Comparison of ENCODE assay signal across 8 cellular contexts in genomic region chr1:150293433-150294253, GRCh38. TPM values are rescaled to one million over a fixed set of nuclear protein-coding genes. Genes with fewer than 3 reads are reported as not detected.
A peak's percentile ranks its signal among the peaks of the same experiment; 100 is the strongest.
DNase-seq lines count a peak whose midpoint lies in the region; ATAC-seq, FAIRE-seq and TF ChIP-seq lines count a peak whose summit lies in the region.

TSS of gene MRPS21 (plus strand) at chr1:150293861. CDS start at chr1:150294367, 506 bp downstream.

- peak within 1 kb of the TSS; percentile 81 to 86 (median 85) for H3K4me3 ChIP-seq in HepG2 (replicated peaks in 1 of 3; ENCODE audit: insufficient read depth in 1 of 3, low read depth in 2 of 3, low read length in 3 of 3)

- H4K20me1 ChIP-seq in HepG2 (ENCODE audit: insufficient read depth, low read length): no peaks in the 10 kb centered on the region

- TF ChIP-seq RAD21 in HepG2 (CRISPR knock-in tag; IDR thresholded peaks at IDR 0.05): no peak

- ATAC-seq in GM19438 (IDR thresholded peaks at IDR 0.05; ENCODE audit: low read depth, unreplicated experiment): peak; percentile 91
- peak; percentile 88 for ATAC-seq in HG03575 (IDR thresholded peaks at IDR 0.05; ENCODE audit: extremely low read depth, insufficient number of reproducible peaks, low FRiP score, unreplicated experiment)
- ATAC-seq in HepG2: peak; percentile 99

- peaks cover 38% of the 10 kb centered on the region for H3K4me1 ChIP-seq in HepG2 (ENCODE audit: insufficient read depth, low read length)

- H2AFZ ChIP-seq in HepG2 (ENCODE audit: low read length): peak within 1 kb of the TSS; percentile 72

- TF ChIP-seq EP300 in HepG2 (IDR thresholded peaks at IDR 0.05; ENCODE audit: low read depth in 2 of 2, low read length in 2 of 2) (peak in 1 of 2 experiments; percentile 57; a peak in 2 of 4 replicates), HepG2 (CRISPR knock-in tag; IDR thresholded peaks at IDR 0.05; ENCODE audit: borderline replicate concordance) (peak; percentile 11; the same call in 1 of the 2 replicates)

- no peaks in the 10 kb centered on the region for H3K9me3 ChIP-seq in HepG2 (ENCODE audit: low read length)

- H3K9me3 Mint-ChIP-seq in CD14-positive monocyte: no peaks in the 10 kb centered on the region

- CTCF ChIA-PET in HepG2 (lab: Yijun Ruan, JAX; ENCODE audit: low intra/inter-chr PET ratio, low total read pairs): no interaction called here

- TF ChIP-seq CTCF in CD14-positive monocyte (IDR thresholded peaks at IDR 0.05): no peak
- no peak; the same call in 1 of the 2 replicates for TF ChIP-seq CTCF in HepG2 (CRISPR knock-in tag; IDR thresholded peaks at IDR 0.05)

- DNase-seq in CD14-positive monocyte (ENCODE audit: low spot score) (peak; percentile 88), NCI-H82 (lab: John Stamatoyannopoulos, UW) (peak; percentile 98), dermis blood vessel endothelial cell (peak; percentile 97), HepG2 (ENCODE audit: low spot score) (peak; percentile 94)
- peak; percentile 78 to 79 for DNase-seq in activated CD4-positive, alpha-beta T cell treated with anti-CD3 and anti-CD28 coated beads, Interleukin-2, amount 50 U/mL, for 4 hours
- peak; percentile 82 for DNase-seq in stimulated activated CD4-positive, alpha-beta T cell treated with anti-CD3 and anti-CD28 coated beads, Interleukin-4, amount 100 ng/mL, for 1 hour

- intact Hi-C loops in CD14-positive monocyte (cut with micrococcal nuclease) (no loop called here), HepG2 (cut with micrococcal nuclease; ENCODE audit: unreplicated experiment) (loop anchor here (1.0 kb wide), 1 partner anchor 36 kb away; the partner anchor contains the start of gene CA14)

- H3K27ac ChIP-seq in HepG2 (ENCODE audit: extremely low read length, insufficient read depth, low read length): peak within 1 kb of the TSS; percentile 90

- H3K36me3 Mint-ChIP-seq in CD14-positive monocyte: peaks cover 23 to 34% of the 10 kb centered on the region in 2 donors

- H3K4me3 Mint-ChIP-seq in CD14-positive monocyte: peak within 1 kb of the TSS; percentile 92 to 94

- in situ Hi-C loops in HepG2 (cut with HindIII; ENCODE audit: extremely low pct_ligation_motif_present, low pct_unique_long_range_greater_than_20kb): no loop called here

- peaks cover 1 to 17% of the 10 kb centered on the region in 2 experiments; a peak in 3 of 5 replicates for H3K36me3 ChIP-seq in HepG2 (replicated peaks in 1 of 2; ENCODE audit: control insufficient read depth in 1 of 2, insufficient read depth in 2 of 2, low read length in 2 of 2)

- H3K27me3 ChIP-seq in HepG2 (ENCODE audit: control insufficient read depth in 1 of 2, insufficient read depth in 2 of 2, low read length in 2 of 2): no peaks in the 10 kb centered on the region; a peak in 1 of 5 replicates

- H3K27me3 Mint-ChIP-seq in CD14-positive monocyte (ENCODE audit: low read depth in 3 of 3): peaks cover 1 to 4% (median 3%) of the 10 kb centered on the region in 3 donors

- TSS peak; percentile 95 for BruUV-seq in HepG2 (replicated peaks; lab: Mats Ljungman, UMichigan)

- POLR2A ChIA-PET in HepG2 (lab: Yijun Ruan, JAX): no interaction called here

- peak; percentile 83 for FAIRE-seq in HepG2 (lab: Jason Lieb, UNC)

- peak within 1 kb of the TSS; percentile 65 for H3K4me2 ChIP-seq in HepG2 (ENCODE audit: low read depth, low read length)

- peaks cover 17% of the 10 kb centered on the region for H3K4me1 Mint-ChIP-seq in CD14-positive monocyte

- H3K9ac ChIP-seq in HepG2 (ENCODE audit: insufficient read depth, low read depth, low read length): peak within 1 kb of the TSS; percentile 85

- peaks cover 16% of the 10 kb centered on the region for H3K79me2 ChIP-seq in HepG2 (ENCODE audit: insufficient read depth, low read length)

- peak within 1 kb of the TSS; percentile 95 to 99 (median 96) for H3K27ac Mint-ChIP-seq in CD14-positive monocyte

- peak; percentile 95 to 96 for TF ChIP-seq POLR2A in HepG2 (IDR thresholded peaks at IDR 0.05; ENCODE audit: insufficient read depth in 1 of 2, low read depth in 2 of 2, low read length in 2 of 2)

- 2% methylated on average over 35 of the region's 43 CpGs for WGBS in HepG2 (ENCODE audit: low lambda C conversion rate)

TF ChIP-seq in HepG2, 621 proteins besides CTCF, POLR2A, EP300 and RAD21 (continues in another document):
- TF ChIP-seq TCF7L2 (IDR thresholded peaks at IDR 0.05; ENCODE audit: low read depth, low read length) (no peak), NR2F6 (IDR thresholded peaks at IDR 0.05) (no peak), NR2F6 (CRISPR knock-in tag; IDR thresholded peaks at IDR 0.05) (peak; percentile 55; the same call in 1 of the 2 replicates), ZNF317 (CRISPR knock-in tag; IDR thresholded peaks at IDR 0.05) (0 out of 2 replicates have a peak, but pooled peaks have one; percentile 45), RERE (CRISPR knock-in tag; IDR thresholded peaks at IDR 0.05; ENCODE audit: low read depth) (0 out of 2 replicates have a peak, but pooled peaks have one; percentile 25)

RNA-seq across cellular contexts. Expression of gene MRPS21, which starts in this region (rescaled TPM):
- polyA plus RNA-seq in CD14-positive monocyte (10 to 100 TPM; 49.6 to 53.0 TPM), HepG2 (2011; rRNA removed) (51.6 and 59.4 TPM in 2 replicates)
- total RNA-seq in dermis blood vessel endothelial cell (35.4 and 43.4 TPM in 2 replicates), HepG2 (2016; rRNA removed; fragmentation: Illumina TruSeq; extraction: Trizol) (64.2 and 77.5 TPM in 2 replicates)
- 40.5 and 42.6 TPM in 2 replicates for total RNA-seq in HepG2 (2016; cell fraction: cytosol; rRNA removed; fragmentation: Illumina TruSeq; extraction: Trizol; ENCODE audit: low read depth)
- 62.6 and 85.6 TPM in 2 replicates for total RNA-seq in HepG2 (2016; cell fraction: insoluble cytoplasmic fraction; rRNA removed; fragmentation: Illumina TruSeq; extraction: Trizol)
- total RNA-seq in HepG2 (2016; cell fraction: membrane; rRNA removed; fragmentation: Illumina TruSeq; extraction: Trizol): 30.6 and 38.4 TPM in 2 replicates
- total RNA-seq in HepG2 (2016; cell fraction: nucleus; rRNA removed; fragmentation: Illumina TruSeq; extraction: Trizol): 36.8 and 44.4 TPM in 2 replicates
- polyA plus RNA-seq in HepG2 (2011; cell fraction: cytosol; rRNA removed): 36.0 and 48.0 TPM in 2 replicates
- 69.3 and 69.6 TPM in 2 replicates for polyA plus RNA-seq in HepG2 (2011; cell fraction: nucleus; rRNA removed)
- 32.8 and 49.3 TPM in 2 replicates for polyA plus RNA-seq in HepG2 (2012)
- polyA plus RNA-seq in HepG2 (2016; cell fraction: cytosol; fragmentation: Illumina TruSeq; extraction: Trizol; ENCODE audit: low read depth): 35.9 and 42.1 TPM in 2 replicates
- polyA plus RNA-seq in HepG2 (2016; cell fraction: insoluble cytoplasmic fraction; fragmentation: Illumina TruSeq; extraction: Trizol; ENCODE audit: low read depth): 91.5 and 106 TPM in 2 replicates
- 33.5 and 39.5 TPM in 2 replicates for polyA plus RNA-seq in HepG2 (2016; cell fraction: membrane; fragmentation: Illumina TruSeq; extraction: Trizol; ENCODE audit: low read depth)
- 72.6 and 80.6 TPM in 2 replicates for polyA plus RNA-seq in HepG2 (2016; cell fraction: nucleus; fragmentation: Illumina TruSeq; extraction: Trizol; ENCODE audit: insufficient read depth, low read depth)
- 18.9 and 44.4 TPM in 2 replicates for polyA minus RNA-seq in HepG2 (2011; rRNA and poly(A)+ RNA removed; ENCODE audit: low replicate concordance)
- polyA minus RNA-seq in HepG2 (2011; cell fraction: cytosol; rRNA and poly(A)+ RNA removed): 11.5 and 13.8 TPM in 2 replicates
- 17.5 and 22.9 TPM in 2 replicates for polyA minus RNA-seq in HepG2 (2011; cell fraction: nucleus; rRNA and poly(A)+ RNA removed)

Comparison
In these comparisons a context has a peak if more than half of its experiments do, and no peak if none do; other contexts are left out.
1. Peak in every context shown above with its lines: DNase-seq, ATAC-seq, H3K4me3 ChIP-seq and H3K27ac ChIP-seq.